14 cellular contexts compared by ENCODE assay signal in genomic region chr10:86857097-86857825, GRCh38.
DNase-seq lines count a peak whose midpoint lies in the region; ATAC-seq and TF ChIP-seq lines count a peak whose summit lies in the region.
"Had no signal": no experiment of that assay in that cellular context is flagged by ENCODE, and none has a peak within 500 bp of the region (broad histone marks: within the 10 kb centered on the region; RNA-seq: fewer than 3 reads in every experiment).

No MANE protein-coding gene starts in this region.

- H3K27ac ChIP-seq in H9 (ENCODE audit: insufficient read length, low read depth, low read length) = peak overlapping the region; percentile 69
- H3K27ac ChIP-seq: breast epithelium, testis had no signal

- no CpG with 5 or more reads among the region's 4 CpGs for WGBS in H9 (ENCODE audit: extremely low coverage, insufficient read length, low lambda C conversion rate)

- no peak overlapping the region for H3K4ac ChIP-seq in H9 (ENCODE audit: low read depth, low read length)

- H3K27me3 ChIP-seq in H9 (ENCODE audit: insufficient read depth, low read length) = no peaks in the 10 kb centered on the region
- H3K27me3 ChIP-seq: breast epithelium, testis had no signal

- H3K4me3 ChIP-seq in skeletal muscle cell (ENCODE audit: low read depth, low read length) = no peak overlapping the region
- H3K4me3 ChIP-seq: breast epithelium, testis had no signal

- H3K9me3 ChIP-seq in H9 (ENCODE audit: control insufficient read depth, low read depth, low read length) = no peaks in the 10 kb centered on the region
- H3K9me3 ChIP-seq: breast epithelium, Caco-2, testis had no signal

- H3K4me1 Mint-ChIP-seq in H9 (peaks cover 71 to 78% of the 10 kb centered on the region in 2 experiments), progenitor cell of endocrine pancreas (ENCODE audit: low read depth) (peaks cover 8% of the 10 kb centered on the region)
- H3K4me1 Mint-ChIP-seq: T-cell had no signal

- no peak overlapping the region for H4K91ac ChIP-seq in H9 (ENCODE audit: insufficient read length, low read depth, low read length)

- no peak overlapping the region for H3K18ac ChIP-seq in H9 (ENCODE audit: insufficient read length, low read depth, low read length)

- no peak overlapping the region for H2BK120ac ChIP-seq in H9 (ENCODE audit: low read depth, low read length, poor library complexity, severe bottlenecking)

- H2AFZ ChIP-seq in H9 (ENCODE audit: low read length) = no peak overlapping the region

- no peaks in the 10 kb centered on the region for H4K20me1 ChIP-seq in H9 (ENCODE audit: control insufficient read depth, insufficient read depth, insufficient read length)

- H3K9ac ChIP-seq in H9 (ENCODE audit: extremely low read depth, insufficient read length, low read length) = no peak overlapping the region

- H2BK20ac ChIP-seq in H9 (ENCODE audit: low read depth, low read length, poor library complexity, severe bottlenecking) = no peak overlapping the region

- TF ChIP-seq CTCF in H9 (conservative IDR thresholded peaks at IDR 0.05) (no peak), progenitor cell of endocrine pancreas (IDR thresholded peaks at IDR 0.05; ENCODE audit: unreplicated experiment) (no peak)

- H3K79me1 ChIP-seq in H9 (ENCODE audit: insufficient read depth, low read depth, low read length, poor library complexity, severe bottlenecking) = no peaks in the 10 kb centered on the region

- H3K27me3 Mint-ChIP-seq in H9 (ENCODE audit: low read depth) (no peaks in the 10 kb centered on the region; the same call in 1 of the 2 replicates), progenitor cell of endocrine pancreas (no peaks in the 10 kb centered on the region)
- H3K27me3 Mint-ChIP-seq: T-cell had no signal

- no peak overlapping the region for H4K8ac ChIP-seq in H9 (replicated peaks; ENCODE audit: insufficient read length, low read depth, low read length)

- no peak for ATAC-seq in HG02588 (IDR thresholded peaks at IDR 0.05; ENCODE audit: unreplicated experiment)
- ATAC-seq: T-cell had no signal

- H3K36me3 Mint-ChIP-seq in H9 (ENCODE audit: insufficient read depth in 1 of 3, low read depth in 3 of 3) (peaks cover 13 to 31% (median 25%) of the 10 kb centered on the region in 3 experiments; a peak in 6 of 7 replicates), progenitor cell of endocrine pancreas (ENCODE audit: insufficient read depth) (peaks cover 31% of the 10 kb centered on the region)

- H3K4me3 Mint-ChIP-seq in H9 = peak overlapping the region in 1 of 2 experiments; percentile 8; a peak in 1 of 5 replicates
- H3K4me3 Mint-ChIP-seq in progenitor cell of endocrine pancreas (ENCODE audit: low read depth) = no peak overlapping the region
- H3K4me3 Mint-ChIP-seq: T-cell had no signal

- H3K23ac ChIP-seq in H9 (ENCODE audit: insufficient read length, low read depth, low read length) = no peak overlapping the region

- H2BK5ac ChIP-seq in H9 (ENCODE audit: insufficient read length, low read length) = no peak overlapping the region

- H3K23me2 ChIP-seq in H9 (ENCODE audit: insufficient read length, low read depth, low read length, poor library complexity, severe bottlenecking) = no peaks in the 10 kb centered on the region

- DNase-seq in H9 (peak; percentile 63), RPMI7951 (ENCODE audit: low read depth) (peak; percentile 15), fibroblast of peridontal ligament (ENCODE audit: extremely low read depth) (peak; percentile 72), skeletal muscle cell (ENCODE audit: low read depth) (peak; percentile 11), progenitor cell of endocrine pancreas (ENCODE audit: low spot score, unreplicated experiment) (no peak), inferior parietal cortex (ENCODE audit: extremely low spot score) (no peak)
- DNase-seq: activated CD4-positive, alpha-beta T cell treated with anti-CD3 and anti-CD28 coated beads for 48 hours; Caco-2; erythroblast; T-cell; testis had no signal

- no peak overlapping the region for H2BK12ac ChIP-seq in H9 (ENCODE audit: insufficient read length, low read depth, low read length)

- peaks cover 15% of the 10 kb centered on the region for H3K4me1 ChIP-seq in H9 (ENCODE audit: insufficient read depth, low read length)
- H3K4me1 ChIP-seq: breast epithelium, testis had no signal

- no peak overlapping the region for H3T11ph ChIP-seq in H9 (ENCODE audit: low read length)

- no peak overlapping the region for H3K56ac ChIP-seq in H9 (ENCODE audit: insufficient read length, low read depth, low read length)

- H3K4me2 ChIP-seq in H9 (ENCODE audit: insufficient read depth, insufficient read length, low read length) = no peak overlapping the region

- no peak overlapping the region for H2BK15ac ChIP-seq in H9 (ENCODE audit: low read depth, low read length)

- H3K79me2 ChIP-seq in H9 (ENCODE audit: insufficient read depth, low read length) = peaks cover 6% of the 10 kb centered on the region; the same call in 1 of the 2 replicates

- no peak overlapping the region for H4K5ac ChIP-seq in H9 (ENCODE audit: insufficient read length, low read depth, low read length)

- no peak overlapping the region for H2AK5ac ChIP-seq in H9 (ENCODE audit: insufficient read length, low read length)

- H3K27ac Mint-ChIP-seq in H9 (peak overlapping the region; percentile 97 to 98 (median 98)), progenitor cell of endocrine pancreas (no peak overlapping the region)
- H3K27ac Mint-ChIP-seq: activated T-helper 2 cell treated with anti-CD3 and anti-CD28 coated beads, Interferon-gamma antibody, Interleukin-2, Interleukin-4, amounts not matched to agents 10 μg/mL and 5 μg/mL and 100 μg/mL, durations not matched to agents 14 hours and 24 hours and 36 hours; T-cell had no signal

- H3K14ac ChIP-seq in H9 (ENCODE audit: insufficient read depth, low read length) = no peak overlapping the region

- no peaks in the 10 kb centered on the region; a peak in 1 of 5 replicates for H3K9me3 Mint-ChIP-seq in H9
- peaks cover 9% of the 10 kb centered on the region for H3K9me3 Mint-ChIP-seq in progenitor cell of endocrine pancreas (ENCODE audit: low read depth)
- H3K9me3 Mint-ChIP-seq: activated T-helper 2 cell treated with anti-CD3 and anti-CD28 coated beads, Interferon-gamma antibody, Interleukin-2, Interleukin-4, amounts not matched to agents 10 μg/mL and 5 μg/mL and 100 μg/mL, durations not matched to agents 14 hours and 24 hours and 36 hours had no signal

Comparison
In these comparisons a context has a peak if more than half of its experiments do, and no peak if none do; other contexts are left out.
1. DNase-seq: peak in H9 (single experiment), RPMI7951 (single experiment), fibroblast of peridontal ligament (single experiment) and skeletal muscle cell (single experiment); none in progenitor cell of endocrine pancreas (single experiment) and inferior parietal cortex (single experiment).